Comparison of ENCODE assay signal across 22 cellular contexts in the genomic region with DNA sequence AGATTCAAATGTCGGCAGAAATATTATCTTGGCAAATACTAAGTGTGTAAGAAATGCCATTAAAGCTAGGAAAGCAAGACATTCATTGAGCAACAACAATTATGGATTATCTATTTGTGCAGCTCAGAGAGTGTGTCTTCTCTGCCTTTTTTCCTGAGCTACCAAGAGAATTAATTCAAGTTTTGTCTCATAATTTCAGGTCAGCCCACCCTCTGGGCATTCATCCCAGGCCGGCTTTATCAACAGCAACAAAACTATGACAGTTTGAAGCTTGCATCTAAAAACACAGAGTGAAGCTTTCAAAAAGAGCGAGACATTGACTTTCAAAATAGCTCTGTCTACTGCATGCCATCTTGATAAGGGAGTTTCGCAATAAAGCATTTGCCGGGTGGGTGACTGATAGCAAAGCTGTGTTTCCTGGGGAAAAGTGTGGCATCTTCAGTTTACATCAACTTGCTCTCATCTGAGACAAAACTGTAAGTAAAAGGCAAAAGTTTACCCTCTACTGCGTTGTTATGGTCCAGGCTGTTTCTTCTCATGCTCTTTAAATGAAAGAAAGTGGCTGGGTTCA.
"Had no signal": no experiment of that assay in that cellular context is flagged by ENCODE, and none has a peak within 500 bp of the region (broad histone marks: within the 10 kb centered on the region; RNA-seq: fewer than 3 reads in every experiment).

No MANE protein-coding gene starts in this region.

- ATAC-seq: effector memory CD8-positive, alpha-beta T cell; gastroesophageal sphincter; lower lobe of right lung; natural killer cell treated with Interleukin-12 subunit alpha and Interleukin-12 subunit beta and Interleukin-15 and Interleukin-18, amount 100 ng/mL, for 72 hours had no signal

- DNase-seq: effector memory CD8-positive, alpha-beta T cell; esophagus squamous epithelium; foreskin fibroblast; glutamatergic neuron; kidney; left cardiac atrium; left ventricle myocardium inferior; lower lobe of right lung; midbrain; nucleus accumbens; ovary; small intestine; stimulated activated CD4-positive, alpha-beta T cell treated with anti-CD3 and anti-CD28 coated beads, Interleukin-12 subunit alpha, Interleukin-12 subunit beta, amount 100 ng/mL, for 4 hours; stimulated activated naive CD4-positive, alpha-beta T cell; stomach; substantia nigra; trophoblast cell had no signal

- H3K4me3 ChIP-seq: esophagus squamous epithelium, gastroesophageal sphincter, hepatocyte, left ventricle myocardium inferior, lower lobe of right lung, neural progenitor cell, ovary, right atrium auricular region, stomach had no signal
